In the genomic region with DNA sequence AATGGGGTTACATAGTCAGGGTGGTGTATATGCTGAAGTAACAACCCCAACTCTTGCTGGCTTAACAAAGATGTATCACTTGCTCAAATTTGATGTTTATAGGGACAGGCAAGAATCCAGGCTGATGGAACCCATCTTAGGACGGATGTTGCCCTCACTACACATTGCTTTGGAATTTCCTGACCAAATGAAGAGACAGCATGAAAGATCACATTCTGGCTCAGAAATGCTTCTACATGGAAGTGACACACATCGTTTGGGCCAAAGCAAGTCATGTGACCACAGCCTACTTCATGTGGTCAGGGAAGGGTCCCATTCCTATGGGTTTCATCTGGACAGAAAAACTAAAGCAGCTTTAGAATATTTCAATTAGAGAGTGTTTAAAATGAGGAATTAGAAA, we compare ENCODE assay signal across 25 cellular contexts.
"Had no signal": no experiment of that assay in that cellular context is flagged by ENCODE, and none has a peak within 500 bp of the region (broad histone marks: within the 10 kb centered on the region; RNA-seq: fewer than 3 reads in every experiment).

No MANE protein-coding gene starts in this region.

- H3K36me3 ChIP-seq: colonic mucosa, esophagus muscularis mucosa, heart right ventricle, lower lobe of right lung, neutrophil, pancreas, right lobe of liver, stomach, thyroid gland had no signal

- ATAC-seq: heart right ventricle; left ventricle myocardium superior; lower lobe of right lung; natural killer cell treated with Interleukin-12 subunit alpha and Interleukin-12 subunit beta and Interleukin-15 and Interleukin-18, amount 100 ng/mL, for 72 hours; pancreas; right lobe of liver; stimulated activated effector memory CD8-positive, alpha-beta T cell treated with anti-CD3 and anti-CD28 coated beads, Interleukin-12 subunit alpha, Interleukin-12 subunit beta, amount 100 ng/mL, for 72 hours had no signal

- H3K4me1 Mint-ChIP-seq: neural crest cell; stimulated activated effector memory CD8-positive, alpha-beta T cell treated with anti-CD3 and anti-CD28 coated beads, Interleukin-12 subunit alpha, Interleukin-12 subunit beta, amount 100 ng/mL, for 72 hours had no signal

- H3K36me3 Mint-ChIP-seq: stimulated activated effector memory CD8-positive, alpha-beta T cell treated with anti-CD3 and anti-CD28 coated beads, Interleukin-12 subunit alpha, Interleukin-12 subunit beta, amount 100 ng/mL, for 72 hours had no signal

- H3K27me3 ChIP-seq: colonic mucosa, heart right ventricle, neutrophil, right lobe of liver, stomach, thyroid gland had no signal

- DNase-seq: cerebellar nuclear complex; colonic mucosa; effector CD8-positive, alpha-beta T cell; foreskin melanocyte; glutamatergic neuron; heart right ventricle; hippocampal formation; left ventricle myocardium superior; lower lobe of right lung; pancreas; right lobe of liver; stimulated activated CD4-positive, alpha-beta T cell treated with anti-CD3 and anti-CD28 coated beads, Interleukin-2, amount 100 ng/mL, for 24 hours; stimulated activated CD4-positive, alpha-beta T cell treated with anti-CD3 and anti-CD28 coated beads, Interleukin-4, amount 100 ng/mL, for 24 hours; stimulated activated naive CD4-positive, alpha-beta T cell treated with Interleukin-2 at 50 U/mL for 16 hours; stomach; thyroid gland; trophoblast cell had no signal

- H3K9me3 ChIP-seq: colonic mucosa, lower lobe of right lung, neutrophil, pancreas, right lobe of liver, thyroid gland had no signal

- H3K4me3 ChIP-seq: colonic mucosa, esophagus muscularis mucosa, heart right ventricle, lower lobe of right lung, pancreas, right lobe of liver, smooth muscle cell, stomach, thyroid gland had no signal

- H3K4me3 Mint-ChIP-seq: dendritic cell treated with granulocyte-macrophage colony-stimulating factor and Interleukin-4, amounts not matched to agents 40 ng/mL and 50 ng/mL, for 4 days; natural killer cell treated with Interleukin-12 subunit alpha and Interleukin-12 subunit beta and Interleukin-15 and Interleukin-18, amount 100 ng/mL, for 72 hours; neural crest cell; stimulated activated effector memory CD8-positive, alpha-beta T cell treated with anti-CD3 and anti-CD28 coated beads, Interleukin-12 subunit alpha, Interleukin-12 subunit beta, amount 100 ng/mL, for 72 hours had no signal

- H3K27ac Mint-ChIP-seq: dendritic cell treated with granulocyte-macrophage colony-stimulating factor and Interleukin-4, amounts not matched to agents 40 ng/mL and 50 ng/mL, for 4 days; natural killer cell treated with Interleukin-12 subunit alpha and Interleukin-12 subunit beta and Interleukin-15 and Interleukin-18, amount 100 ng/mL, for 72 hours; progenitor cell of endocrine pancreas; stimulated activated effector memory CD8-positive, alpha-beta T cell treated with anti-CD3 and anti-CD28 coated beads, Interleukin-12 subunit alpha, Interleukin-12 subunit beta, amount 100 ng/mL, for 72 hours had no signal

- H3K4me1 ChIP-seq: colonic mucosa, esophagus muscularis mucosa, heart right ventricle, lower lobe of right lung, pancreas, right lobe of liver, stomach, thyroid gland had no signal

- H3K27me3 Mint-ChIP-seq: dendritic cell treated with granulocyte-macrophage colony-stimulating factor and Interleukin-4, amounts not matched to agents 40 ng/mL and 50 ng/mL, for 4 days had no signal
